In genomic region chr3:46986782-46987484, GRCh38 we compare ENCODE assay signal across 1 cellular context.
TF ChIP-seq lines count a peak whose summit lies in the region.

No MANE protein-coding gene starts in this region.

TF ChIP-seq in K562, 482 proteins besides CTCF, POLR2A, EP300 and RAD21 (continued from another document):
- TF ChIP-seq, protein P1, sequence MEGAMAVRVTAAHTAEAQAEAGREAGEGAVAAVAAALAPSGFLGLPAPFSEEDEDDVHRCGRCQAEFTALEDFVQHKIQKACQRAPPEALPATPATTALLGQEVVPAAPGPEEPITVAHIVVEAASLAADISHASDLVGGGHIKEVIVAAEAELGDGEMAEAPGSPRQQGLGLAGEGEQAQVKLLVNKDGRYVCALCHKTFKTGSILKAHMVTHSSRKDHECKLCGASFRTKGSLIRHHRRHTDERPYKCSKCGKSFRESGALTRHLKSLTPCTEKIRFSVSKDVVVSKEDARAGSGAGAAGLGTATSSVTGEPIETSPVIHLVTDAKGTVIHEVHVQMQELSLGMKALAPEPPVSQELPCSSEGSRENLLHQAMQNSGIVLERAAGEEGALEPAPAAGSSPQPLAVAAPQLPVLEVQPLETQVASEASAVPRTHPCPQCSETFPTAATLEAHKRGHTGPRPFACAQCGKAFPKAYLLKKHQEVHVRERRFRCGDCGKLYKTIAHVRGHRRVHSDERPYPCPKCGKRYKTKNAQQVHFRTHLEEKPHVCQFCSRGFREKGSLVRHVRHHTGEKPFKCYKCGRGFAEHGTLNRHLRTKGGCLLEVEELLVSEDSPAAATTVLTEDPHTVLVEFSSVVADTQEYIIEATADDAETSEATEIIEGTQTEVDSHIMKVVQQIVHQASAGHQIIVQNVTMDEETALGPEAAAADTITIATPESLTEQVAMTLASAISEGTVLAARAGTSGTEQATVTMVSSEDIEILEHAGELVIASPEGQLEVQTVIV (CRISPR knock-in tag; IDR thresholded peaks at IDR 0.05; ENCODE audit: borderline replicate concordance), result no peak
- TF ChIP-seq ZNF75A (CRISPR knock-in tag; IDR thresholded peaks at IDR 0.05), result no peak
- TF ChIP-seq NKRF (IDR thresholded peaks at IDR 0.05; ENCODE audit: borderline replicate concordance), result peak; percentile 44; the same call in 1 of the 2 replicates
TF ChIP-seq in K562: peak in this region for 47.
